ENCODE assay signal across 13 cellular contexts in the genomic region with DNA sequence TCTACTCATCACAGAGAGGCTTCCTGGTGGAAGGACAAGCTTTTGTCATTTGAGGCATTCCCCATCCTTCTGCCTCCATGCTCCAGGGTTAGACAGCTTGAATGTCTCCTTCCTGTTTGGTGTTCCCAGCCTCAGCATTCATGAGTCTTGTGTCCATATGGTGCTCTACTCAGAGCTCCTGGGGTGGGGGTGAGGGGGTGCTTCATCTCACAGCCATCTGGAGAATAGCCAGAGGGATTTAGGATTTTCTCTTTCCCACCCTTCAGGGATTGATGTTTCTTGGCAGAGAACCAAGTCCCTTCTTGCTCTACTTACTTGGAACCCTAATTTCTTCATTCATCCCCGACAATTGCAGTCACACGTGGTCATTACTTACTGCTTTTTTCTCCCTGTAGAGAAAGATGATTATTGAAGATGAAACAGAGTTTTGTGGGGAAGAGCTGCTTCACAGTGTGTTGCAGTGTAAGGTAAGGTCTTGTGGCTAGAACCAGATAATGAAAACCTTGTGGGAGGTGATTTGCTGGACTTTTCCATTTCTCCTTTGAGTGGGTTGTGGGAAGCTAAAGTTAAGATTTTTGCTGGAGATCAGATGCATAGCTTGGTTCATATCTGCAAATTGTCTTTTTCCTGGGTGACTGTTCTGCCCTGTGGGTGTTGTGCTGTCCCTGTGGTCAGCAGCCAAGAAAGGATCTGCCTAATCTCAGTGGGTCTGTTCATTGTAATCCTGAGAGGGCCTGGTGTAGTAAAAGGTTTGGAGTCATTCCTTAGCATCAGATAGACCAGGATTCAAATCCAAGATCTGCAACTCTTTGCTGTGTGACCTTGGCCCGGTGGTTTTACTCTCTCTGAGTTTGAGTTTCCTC. TPM values are rescaled to one million over a fixed set of nuclear protein-coding genes. Genes with fewer than 3 reads are reported as not detected.
A peak's percentile ranks its signal among the peaks of the same experiment; 100 is the strongest.
DNase-seq lines count a peak whose midpoint lies in the region; ATAC-seq and TF ChIP-seq lines count a peak whose summit lies in the region.
"Had no signal": no experiment of that assay in that cellular context is flagged by ENCODE, and none has a peak within 500 bp of the region (broad histone marks: within the 10 kb centered on the region; RNA-seq: fewer than 3 reads in every experiment).

No MANE protein-coding gene starts in this region.

- no peak overlapping the region for H3K4me3 ChIP-seq in fibroblast of the aortic adventitia (ENCODE audit: low read depth, low read length)
- H3K4me3 ChIP-seq: upper lobe of left lung had no signal

- DNase-seq in D341Med (ENCODE audit: low spot score) (peak; percentile 80), EH (ENCODE audit: low read depth) (peak; percentile 28), fibroblast of the aortic adventitia (ENCODE audit: low read depth) (peak; percentile 68), superior temporal gyrus (ENCODE audit: extremely low spot score) (no peak), NOMO-1 treated with DMSO at 0.1 percent for 48 hours (lab: John Stamatoyannopoulos, UW; ENCODE audit: unreplicated experiment) (no peak)
- DNase-seq: activated CD4-positive, CD25-positive, alpha-beta regulatory T cell; caudate nucleus; NCI-H2029 treated with DMSO at 0.1 percent for 48 hours; stimulated activated CD4-positive, alpha-beta T cell treated with anti-CD3 and anti-CD28 coated beads, Interleukin-4, amount 100 ng/mL, for 24 hours; upper lobe of left lung had no signal

- peak; percentile 11; the same call in 1 of the 3 replicates for ATAC-seq in SK-N-SH treated with all-trans-retinoic acid at 6 μM for 48 hours
- no peak for ATAC-seq in HG03196 (IDR thresholded peaks at IDR 0.05; ENCODE audit: unreplicated experiment)
- ATAC-seq in GM18502 (IDR thresholded peaks at IDR 0.05; ENCODE audit: poor library complexity, unreplicated experiment): no peak

- no peak for TF ChIP-seq CTCF in fibroblast of the aortic adventitia (IDR thresholded peaks at IDR 0.05; ENCODE audit: insufficient read depth, low read length)

TF ChIP-seq in SK-N-SH treated with all-trans-retinoic acid at 6 μM for 48 hours, 23 proteins besides CTCF, POLR2A, EP300 and RAD21:
- no peak for TF ChIP-seq BACH2 (CRISPR knock-in tag; IDR thresholded peaks at IDR 0.05; ENCODE audit: borderline replicate concordance)
- no peak for TF ChIP-seq ESRRG (CRISPR knock-in tag; IDR thresholded peaks at IDR 0.05)
- TF ChIP-seq, protein P1, sequence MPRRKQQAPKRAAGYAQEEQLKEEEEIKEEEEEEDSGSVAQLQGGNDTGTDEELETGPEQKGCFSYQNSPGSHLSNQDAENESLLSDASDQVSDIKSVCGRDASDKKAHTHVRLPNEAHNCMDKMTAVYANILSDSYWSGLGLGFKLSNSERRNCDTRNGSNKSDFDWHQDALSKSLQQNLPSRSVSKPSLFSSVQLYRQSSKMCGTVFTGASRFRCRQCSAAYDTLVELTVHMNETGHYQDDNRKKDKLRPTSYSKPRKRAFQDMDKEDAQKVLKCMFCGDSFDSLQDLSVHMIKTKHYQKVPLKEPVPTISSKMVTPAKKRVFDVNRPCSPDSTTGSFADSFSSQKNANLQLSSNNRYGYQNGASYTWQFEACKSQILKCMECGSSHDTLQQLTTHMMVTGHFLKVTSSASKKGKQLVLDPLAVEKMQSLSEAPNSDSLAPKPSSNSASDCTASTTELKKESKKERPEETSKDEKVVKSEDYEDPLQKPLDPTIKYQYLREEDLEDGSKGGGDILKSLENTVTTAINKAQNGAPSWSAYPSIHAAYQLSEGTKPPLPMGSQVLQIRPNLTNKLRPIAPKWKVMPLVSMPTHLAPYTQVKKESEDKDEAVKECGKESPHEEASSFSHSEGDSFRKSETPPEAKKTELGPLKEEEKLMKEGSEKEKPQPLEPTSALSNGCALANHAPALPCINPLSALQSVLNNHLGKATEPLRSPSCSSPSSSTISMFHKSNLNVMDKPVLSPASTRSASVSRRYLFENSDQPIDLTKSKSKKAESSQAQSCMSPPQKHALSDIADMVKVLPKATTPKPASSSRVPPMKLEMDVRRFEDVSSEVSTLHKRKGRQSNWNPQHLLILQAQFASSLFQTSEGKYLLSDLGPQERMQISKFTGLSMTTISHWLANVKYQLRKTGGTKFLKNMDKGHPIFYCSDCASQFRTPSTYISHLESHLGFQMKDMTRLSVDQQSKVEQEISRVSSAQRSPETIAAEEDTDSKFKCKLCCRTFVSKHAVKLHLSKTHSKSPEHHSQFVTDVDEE (CRISPR knock-in tag; IDR thresholded peaks at IDR 0.05): peak; percentile 28; the same call in 1 of the 2 replicates
- TF ChIP-seq OSR1 (CRISPR knock-in tag; IDR thresholded peaks at IDR 0.05): no peak
- peak; percentile 64 for TF ChIP-seq TCF4 (CRISPR knock-in tag; IDR thresholded peaks at IDR 0.05; ENCODE audit: borderline replicate concordance)

RNA-seq across cellular contexts. Expression of a gene that starts 18.6 kb away (rescaled TPM):
- 30.7 and 49.9 TPM in 2 replicates for total RNA-seq in fibroblast of the aortic adventitia (ENCODE audit: low replicate concordance)

RNA-seq across cellular contexts. Expression of a gene that starts 48.1 kb away (rescaled TPM):
- 35.0 and 59.9 TPM in 2 replicates for total RNA-seq in fibroblast of the aortic adventitia (ENCODE audit: low replicate concordance)

Comparison
In these comparisons a context has a peak if more than half of its experiments do, and no peak if none do; other contexts are left out.
1. DNase-seq: peak in D341Med (single experiment), EH (single experiment) and fibroblast of the aortic adventitia (single experiment); none in superior temporal gyrus (single experiment) and NOMO-1 treated with DMSO at 0.1 percent for 48 hours (single experiment).